1 cellular context compared by ENCODE assay signal in the genomic region with DNA sequence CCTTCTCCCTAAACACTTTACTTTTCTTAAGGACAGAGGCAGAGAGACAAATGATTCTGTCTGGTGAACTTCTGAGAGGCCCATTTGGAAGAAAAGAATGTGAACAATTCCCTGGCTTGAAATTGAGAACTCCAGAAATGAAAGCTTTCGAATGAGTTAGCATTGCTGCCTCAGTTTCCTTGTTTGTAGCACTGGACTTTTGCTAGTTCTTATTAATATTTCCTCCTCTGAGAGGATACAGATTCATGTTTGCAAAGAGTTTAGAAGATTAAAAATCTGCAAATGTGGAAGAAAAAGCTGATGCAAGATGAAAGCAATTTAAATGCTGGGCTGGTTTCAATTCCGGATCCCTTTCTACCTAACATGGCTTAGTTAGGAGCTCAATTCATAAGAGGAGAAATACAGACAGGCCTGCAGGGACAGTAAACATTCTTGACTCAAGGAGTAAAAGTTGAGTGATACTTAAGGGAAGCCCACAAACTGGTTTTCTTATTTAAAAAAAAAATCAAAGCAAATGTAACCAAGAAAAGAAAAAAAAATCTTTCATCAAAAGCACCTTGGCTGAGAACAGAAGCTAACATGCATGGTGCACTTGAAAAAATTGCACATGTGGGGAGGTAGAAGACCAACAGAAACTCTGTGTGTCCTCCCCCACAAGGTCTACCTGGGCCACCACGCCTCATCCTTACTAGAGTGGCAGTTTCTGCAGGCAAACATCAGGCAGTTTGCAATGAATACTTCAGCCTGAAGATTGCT.
TF ChIP-seq lines count a peak whose summit lies in the region.

No MANE protein-coding gene starts in this region.

TF ChIP-seq in IMR-90, 13 proteins besides CTCF, POLR2A, EP300 and RAD21 (continued from another document):
- TF ChIP-seq CEBPB (IDR thresholded peaks at IDR 0.05; ENCODE audit: low read depth, low read length), result 0 out of 2 replicates have a peak, but pooled peaks have one; percentile 6
